1 cellular context compared by ENCODE assay signal in the genomic region with DNA sequence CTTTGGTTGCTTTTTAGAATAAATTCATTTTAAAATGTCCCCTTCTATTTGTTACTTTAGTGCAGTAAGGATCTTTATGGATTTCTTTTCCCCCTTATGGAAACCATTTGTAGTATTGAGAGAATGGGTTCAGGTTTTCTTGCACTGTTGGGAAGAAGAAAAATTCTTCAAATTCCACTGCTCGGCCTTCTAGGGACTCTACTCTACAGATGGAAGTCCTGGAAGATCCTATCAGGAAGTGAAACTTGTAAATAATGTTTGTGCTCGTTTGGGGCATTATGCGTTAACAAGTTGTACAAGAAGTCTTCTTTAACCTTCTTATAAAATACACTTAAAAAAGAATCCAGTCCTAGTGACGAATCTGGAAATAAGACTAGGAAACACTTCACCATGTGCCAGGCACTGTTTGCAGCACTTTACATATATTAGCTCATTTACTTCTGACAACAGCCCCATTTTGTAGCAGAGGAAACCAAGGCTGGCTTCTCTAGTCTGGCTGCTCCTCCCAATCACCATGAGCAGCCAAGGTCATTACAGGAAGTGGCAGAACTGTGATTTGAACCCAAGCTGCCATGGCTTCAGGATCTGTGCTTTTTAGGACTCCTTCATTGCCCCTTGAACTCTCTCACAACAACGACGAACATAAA.
TF ChIP-seq lines count a peak whose summit lies in the region.

No MANE protein-coding gene starts in this region.

TF ChIP-seq in GM23338, 12 proteins besides CTCF, POLR2A, EP300 and RAD21 (continued from another document):
- TF ChIP-seq ZNF462 (CRISPR knock-in tag; IDR thresholded peaks at IDR 0.05) = no peak
- no peak for TF ChIP-seq EZH2phosphoT487 (IDR thresholded peaks at IDR 0.05; ENCODE audit: unreplicated experiment)
- TF ChIP-seq EZH2 (IDR thresholded peaks at IDR 0.05; ENCODE audit: low read depth, unreplicated experiment) = no peak
- TF ChIP-seq CREB1 (CRISPR knock-in tag; IDR thresholded peaks at IDR 0.05; ENCODE audit: low read depth) = no peak
- TF ChIP-seq POLR2AphosphoS5 (IDR thresholded peaks at IDR 0.05; ENCODE audit: low read depth) = no peak
- no peak for TF ChIP-seq JUNB (IDR thresholded peaks at IDR 0.05; ENCODE audit: unreplicated experiment)
- no peak for TF ChIP-seq STAT1 (IDR thresholded peaks at IDR 0.05; ENCODE audit: unreplicated experiment)
- TF ChIP-seq ETS1 (IDR thresholded peaks at IDR 0.05) = no peak
